1 cellular context compared by ENCODE assay signal in the genomic region with DNA sequence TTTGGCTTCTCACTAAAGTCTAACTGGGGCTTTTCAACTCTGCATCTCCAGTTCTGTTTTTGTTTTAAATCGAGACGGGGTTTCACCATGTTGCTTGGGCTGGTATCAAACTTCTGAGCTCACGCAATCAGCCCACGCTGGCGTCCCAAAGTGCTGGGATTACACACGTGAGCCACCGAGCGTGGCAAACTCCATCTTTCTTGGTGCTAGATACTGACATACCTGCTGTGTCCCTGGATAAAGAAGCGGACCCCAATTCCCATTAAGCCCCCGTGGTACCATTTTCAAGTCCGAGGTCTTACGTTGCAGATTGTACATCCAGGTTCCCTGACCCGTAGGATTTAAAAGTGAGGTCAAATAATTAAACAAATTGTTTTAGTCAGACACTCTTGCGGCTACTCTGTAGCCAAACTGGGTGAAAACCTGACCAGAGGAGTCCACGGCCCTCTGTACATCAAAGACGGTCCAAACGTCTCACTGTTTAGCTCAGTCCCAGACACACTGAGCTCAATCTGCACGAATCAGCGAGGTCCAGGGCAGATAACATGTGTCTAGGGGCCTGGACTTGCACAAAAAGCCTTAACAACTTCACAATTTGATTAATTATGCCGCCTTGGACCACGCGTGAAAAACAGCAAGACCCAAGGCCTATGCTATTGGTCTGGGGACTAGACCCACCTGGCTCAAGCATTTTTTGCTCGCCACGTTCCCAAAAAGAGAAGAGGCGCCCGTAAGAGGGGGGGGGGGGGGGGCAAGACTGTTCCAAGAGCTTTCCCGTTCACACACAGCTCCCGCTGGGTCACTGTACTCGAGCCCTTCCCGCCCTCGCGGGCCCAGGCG.
TF ChIP-seq lines count a peak whose summit lies in the region.

No MANE protein-coding gene starts in this region.

TF ChIP-seq in GM23338, 12 proteins besides CTCF, POLR2A, EP300 and RAD21 (continued from another document):
- no peak for TF ChIP-seq STAT1 (IDR thresholded peaks at IDR 0.05; ENCODE audit: unreplicated experiment)
- TF ChIP-seq POLR2AphosphoS5 (IDR thresholded peaks at IDR 0.05; ENCODE audit: low read depth): no peak
